Comparison of ENCODE assay signal across 2 cellular contexts in the genomic region with DNA sequence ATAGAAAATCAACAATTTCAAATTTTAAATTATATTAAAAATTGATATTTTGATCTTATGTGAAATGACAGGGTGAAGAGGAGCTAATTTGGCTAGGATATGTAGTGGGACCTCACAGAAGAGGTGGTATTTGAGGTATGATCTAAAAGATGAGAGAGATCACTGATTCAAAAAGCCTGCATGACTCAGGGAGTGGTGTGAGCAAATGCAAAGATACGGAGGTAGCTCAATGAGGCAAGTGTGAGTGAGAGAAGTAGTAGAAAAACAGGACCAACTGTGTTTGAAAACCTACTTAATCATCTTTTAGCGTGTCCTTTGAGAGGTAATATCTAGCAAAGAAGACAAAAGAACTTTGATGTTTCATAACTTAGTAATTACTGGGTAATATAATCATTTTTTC.
TF ChIP-seq lines count a peak whose summit lies in the region.

No MANE protein-coding gene starts in this region.

TF ChIP-seq in GM23338, 12 proteins besides CTCF, POLR2A, EP300 and RAD21:
- TF ChIP-seq ZNF331 (CRISPR knock-in tag; IDR thresholded peaks at IDR 0.05; ENCODE audit: low read depth), result no peak
- TF ChIP-seq ETS1 (IDR thresholded peaks at IDR 0.05), result no peak
- TF ChIP-seq CREB1 (CRISPR knock-in tag; IDR thresholded peaks at IDR 0.05; ENCODE audit: low read depth), result no peak
- no peak for TF ChIP-seq NANOG (IDR thresholded peaks at IDR 0.05; ENCODE audit: borderline replicate concordance)

TF ChIP-seq in GM12878, 131 proteins besides CTCF, POLR2A, EP300 and RAD21:
- TF ChIP-seq HSF1 (IDR thresholded peaks at IDR 0.05; ENCODE audit: low read depth, low read length) (no peak), CBX3 (IDR thresholded peaks at IDR 0.05; ENCODE audit: borderline replicate concordance, low read depth) (no peak), BCL11A (IDR thresholded peaks at IDR 0.05; ENCODE audit: low read depth, low read length) (no peak), PML (IDR thresholded peaks at IDR 0.05; ENCODE audit: low read length) (no peak), TCF3 (IDR thresholded peaks at IDR 0.05; ENCODE audit: borderline replicate concordance, insufficient read depth, low read depth, low read length) (no peak), ZBED1 (IDR thresholded peaks at IDR 0.05; ENCODE audit: borderline replicate concordance) (no peak), ZNF207 (IDR thresholded peaks at IDR 0.05; ENCODE audit: borderline replicate concordance) (no peak), MEF2B (IDR thresholded peaks at IDR 0.05; ENCODE audit: partially characterized antibody, poor library complexity, severe bottlenecking) (no peak), RELA (IDR thresholded peaks at IDR 0.05; ENCODE audit: borderline replicate concordance, partially characterized antibody) (no peak), ZBTB33 (IDR thresholded peaks at IDR 0.05) (no peak), RUNX3 (IDR thresholded peaks at IDR 0.05; ENCODE audit: low read length) (no peak), MTA2 (IDR thresholded peaks at IDR 0.05; ENCODE audit: low read depth) (no peak), GABPA (IDR thresholded peaks at IDR 0.05; ENCODE audit: low read depth) (no peak), FOS (IDR thresholded peaks at IDR 0.05; ENCODE audit: borderline replicate concordance, extremely low read depth, insufficient read length) (no peak), ZNF217 (IDR thresholded peaks at IDR 0.05) (no peak), SMAD1 (IDR thresholded peaks at IDR 0.05; ENCODE audit: low read depth, partially characterized antibody) (no peak)
- TF ChIP-seq, protein P1, sequence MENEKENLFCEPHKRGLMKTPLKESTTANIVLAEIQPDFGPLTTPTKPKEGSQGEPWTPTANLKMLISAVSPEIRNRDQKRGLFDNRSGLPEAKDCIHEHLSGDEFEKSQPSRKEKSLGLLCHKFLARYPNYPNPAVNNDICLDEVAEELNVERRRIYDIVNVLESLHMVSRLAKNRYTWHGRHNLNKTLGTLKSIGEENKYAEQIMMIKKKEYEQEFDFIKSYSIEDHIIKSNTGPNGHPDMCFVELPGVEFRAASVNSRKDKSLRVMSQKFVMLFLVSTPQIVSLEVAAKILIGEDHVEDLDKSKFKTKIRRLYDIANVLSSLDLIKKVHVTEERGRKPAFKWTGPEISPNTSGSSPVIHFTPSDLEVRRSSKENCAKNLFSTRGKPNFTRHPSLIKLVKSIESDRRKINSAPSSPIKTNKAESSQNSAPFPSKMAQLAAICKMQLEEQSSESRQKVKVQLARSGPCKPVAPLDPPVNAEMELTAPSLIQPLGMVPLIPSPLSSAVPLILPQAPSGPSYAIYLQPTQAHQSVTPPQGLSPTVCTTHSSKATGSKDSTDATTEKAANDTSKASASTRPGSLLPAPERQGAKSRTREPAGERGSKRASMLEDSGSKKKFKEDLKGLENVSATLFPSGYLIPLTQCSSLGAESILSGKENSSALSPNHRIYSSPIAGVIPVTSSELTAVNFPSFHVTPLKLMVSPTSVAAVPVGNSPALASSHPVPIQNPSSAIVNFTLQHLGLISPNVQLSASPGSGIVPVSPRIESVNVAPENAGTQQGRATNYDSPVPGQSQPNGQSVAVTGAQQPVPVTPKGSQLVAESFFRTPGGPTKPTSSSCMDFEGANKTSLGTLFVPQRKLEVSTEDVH (IDR thresholded peaks at IDR 0.05; ENCODE audit: low read depth, partially characterized antibody), result no peak
